1 cellular context compared by ENCODE assay signal in the genomic region with DNA sequence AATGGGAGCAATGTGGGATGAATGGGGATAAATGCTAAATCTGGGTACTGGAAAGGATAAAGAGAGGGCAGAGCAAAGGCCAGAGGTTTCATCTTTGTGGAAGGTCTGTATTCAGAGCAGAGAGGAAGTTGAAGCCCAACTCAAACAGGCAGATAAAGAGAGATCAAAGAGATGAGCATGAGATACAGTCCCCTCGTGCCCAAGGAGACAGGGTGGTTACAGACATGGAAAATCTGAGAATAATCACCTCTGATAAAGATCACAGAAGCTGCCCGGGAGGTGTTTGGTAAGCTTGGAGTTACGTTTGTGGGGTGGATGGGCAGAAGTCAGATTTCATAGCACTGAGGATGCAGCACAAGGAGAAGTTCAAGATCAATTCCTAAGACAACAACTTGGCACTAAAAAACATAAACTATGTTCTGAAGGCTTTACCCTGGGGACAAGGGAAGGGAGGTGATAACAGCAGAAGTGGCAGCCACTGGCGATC.
TF ChIP-seq lines count a peak whose summit lies in the region.

No MANE protein-coding gene starts in this region.

TF ChIP-seq in GM23338, 12 proteins besides CTCF, POLR2A, EP300 and RAD21 (continued from another document):
- TF ChIP-seq NANOG (IDR thresholded peaks at IDR 0.05; ENCODE audit: borderline replicate concordance) = no peak
- no peak for TF ChIP-seq STAT1 (IDR thresholded peaks at IDR 0.05; ENCODE audit: unreplicated experiment)
- TF ChIP-seq, protein P1, sequence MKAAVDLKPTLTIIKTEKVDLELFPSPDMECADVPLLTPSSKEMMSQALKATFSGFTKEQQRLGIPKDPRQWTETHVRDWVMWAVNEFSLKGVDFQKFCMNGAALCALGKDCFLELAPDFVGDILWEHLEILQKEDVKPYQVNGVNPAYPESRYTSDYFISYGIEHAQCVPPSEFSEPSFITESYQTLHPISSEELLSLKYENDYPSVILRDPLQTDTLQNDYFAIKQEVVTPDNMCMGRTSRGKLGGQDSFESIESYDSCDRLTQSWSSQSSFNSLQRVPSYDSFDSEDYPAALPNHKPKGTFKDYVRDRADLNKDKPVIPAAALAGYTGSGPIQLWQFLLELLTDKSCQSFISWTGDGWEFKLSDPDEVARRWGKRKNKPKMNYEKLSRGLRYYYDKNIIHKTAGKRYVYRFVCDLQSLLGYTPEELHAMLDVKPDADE (IDR thresholded peaks at IDR 0.05) = no peak
- TF ChIP-seq ZNF331 (CRISPR knock-in tag; IDR thresholded peaks at IDR 0.05; ENCODE audit: low read depth) = no peak
- no peak for TF ChIP-seq ZNF462 (CRISPR knock-in tag; IDR thresholded peaks at IDR 0.05)
- TF ChIP-seq JUNB (IDR thresholded peaks at IDR 0.05; ENCODE audit: unreplicated experiment) = no peak
- no peak for TF ChIP-seq REST (IDR thresholded peaks at IDR 0.05; ENCODE audit: unreplicated experiment)
- TF ChIP-seq POLR2AphosphoS5 (IDR thresholded peaks at IDR 0.05; ENCODE audit: low read depth) = no peak
- no peak for TF ChIP-seq EZH2 (IDR thresholded peaks at IDR 0.05; ENCODE audit: low read depth, unreplicated experiment)
- TF ChIP-seq CREB1 (CRISPR knock-in tag; IDR thresholded peaks at IDR 0.05; ENCODE audit: low read depth) = no peak
